21 cellular contexts compared by ENCODE assay signal in the genomic region with DNA sequence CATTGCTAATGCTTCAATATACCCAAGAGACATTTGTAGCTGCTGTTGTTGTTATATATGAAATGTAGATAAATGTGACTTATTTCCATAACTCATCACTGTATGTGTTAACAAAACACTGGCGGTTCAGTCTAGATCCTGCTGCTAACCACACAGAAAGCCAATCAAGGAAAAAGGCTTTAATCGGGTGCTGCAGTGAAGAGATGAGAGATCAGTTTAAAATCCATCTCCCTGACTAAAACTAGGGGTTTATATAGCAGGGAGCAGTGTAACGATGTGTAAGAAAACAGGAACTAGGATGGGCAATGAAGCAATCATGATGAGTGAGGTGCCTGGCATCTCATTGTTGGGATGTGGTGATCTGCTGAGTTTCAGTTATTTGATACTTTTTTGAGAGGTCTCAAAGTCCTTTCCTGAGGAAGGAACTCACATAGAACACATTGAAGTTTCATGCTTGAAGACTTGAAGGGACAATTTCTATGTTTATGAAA.
"Had no signal": no experiment of that assay in that cellular context is flagged by ENCODE, and none has a peak within 500 bp of the region (broad histone marks: within the 10 kb centered on the region; RNA-seq: fewer than 3 reads in every experiment).

No MANE protein-coding gene starts in this region.

- H3K4me1 ChIP-seq: esophagus squamous epithelium, gastroesophageal sphincter, parathyroid adenoma, psoas muscle, spleen, tibial artery, upper lobe of left lung, uterus had no signal

- ATAC-seq: effector memory CD8-positive, alpha-beta T cell; gastroesophageal sphincter; left lobe of liver; naive thymus-derived CD4-positive, alpha-beta T cell; psoas muscle; sciatic nerve; stimulated activated memory B cell treated with anti-CD40 and anti-IgM and Interleukin-4, amounts not matched to agents 10 μg/mL and 1 μg/mL and 100 μg/mL, for 72 hours had no signal

- H3K27me3 ChIP-seq: esophagus squamous epithelium, gastroesophageal sphincter, spleen, tibial artery, upper lobe of left lung, uterus had no signal

- DNase-seq: effector memory CD8-positive, alpha-beta T cell; esophagus squamous epithelium; glutamatergic neuron; islet precursor cell; mammary epithelial cell; naive thymus-derived CD4-positive, alpha-beta T cell; nephron progenitor cell; psoas muscle; retina; spleen; stimulated activated CD4-positive, alpha-beta T cell treated with anti-CD3 and anti-CD28 coated beads, Interleukin-15, amount 100 ng/mL, for 24 hours; stimulated activated CD4-positive, alpha-beta T cell treated with anti-CD3 and anti-CD28 coated beads, Interleukin-1b, Interleukin-23, amount 100 ng/mL, for 48 hours; stimulated activated CD4-positive, alpha-beta T cell treated with anti-CD3 and anti-CD28 coated beads, Interleukin-4, amount 100 ng/mL, for 24 hours; tibial artery; upper lobe of left lung; uterus had no signal

- H3K27ac ChIP-seq: esophagus squamous epithelium, gastroesophageal sphincter, parathyroid adenoma, psoas muscle, spleen, tibial artery, upper lobe of left lung, uterus had no signal

- H3K9me3 ChIP-seq: esophagus squamous epithelium, gastroesophageal sphincter, psoas muscle, tibial artery, upper lobe of left lung, uterus had no signal

- H3K36me3 ChIP-seq: esophagus squamous epithelium, gastroesophageal sphincter, spleen, tibial artery, upper lobe of left lung, uterus had no signal

- H3K4me3 ChIP-seq: esophagus squamous epithelium, gastroesophageal sphincter, psoas muscle, spleen, tibial artery, upper lobe of left lung, uterus had no signal
